12 cellular contexts compared by ENCODE assay signal in genomic region chr10:72226418-72227027, GRCh38. TPM values are rescaled to one million over a fixed set of nuclear protein-coding genes. Genes with fewer than 3 reads are reported as not detected.
DNase-seq lines count a peak whose midpoint lies in the region; ATAC-seq and TF ChIP-seq lines count a peak whose summit lies in the region.
"Had no signal": no experiment of that assay in that cellular context is flagged by ENCODE, and none has a peak within 500 bp of the region (broad histone marks: within the 10 kb centered on the region; RNA-seq: fewer than 3 reads in every experiment).

No MANE protein-coding gene starts in this region.

- ATAC-seq in WTC11 (no peak), upper lobe of left lung (ENCODE audit: low FRiP score in 2 of 2) (no peak)

- peak overlapping the region; percentile 36 for H3K4me3 Mint-ChIP-seq in activated naive CD4-positive, alpha-beta T cell treated with anti-CD3 and anti-CD28 coated beads, Interleukin-2, amount 50 U/mL, for 24 hours
- no peak overlapping the region for H3K4me3 Mint-ChIP-seq in WTC11

- H3K4me3 ChIP-seq in upper lobe of left lung = no peak overlapping the region
- H3K4me3 ChIP-seq: testis had no signal

- TF ChIP-seq POLR2A in upper lobe of left lung (IDR thresholded peaks at IDR 0.05) = no peak

- no peaks in the 10 kb centered on the region for H3K27me3 ChIP-seq in upper lobe of left lung
- H3K27me3 ChIP-seq: testis had no signal

- H3K4me1 ChIP-seq in upper lobe of left lung = peaks cover 29 to 43% (median 33%) of the 10 kb centered on the region in 4 donors

- TF ChIP-seq CTCF in WTC11 (IDR thresholded peaks at IDR 0.05) (no peak), upper lobe of left lung (IDR thresholded peaks at IDR 0.05) (no peak)

- H3K27me3 Mint-ChIP-seq in activated naive CD4-positive, alpha-beta T cell treated with anti-CD3 and anti-CD28 coated beads, Interleukin-2, amount 50 U/mL, for 24 hours = no peaks in the 10 kb centered on the region
- H3K27me3 Mint-ChIP-seq in WTC11 (ENCODE audit: low read depth) = no peaks in the 10 kb centered on the region

- H3K36me3 Mint-ChIP-seq in activated naive CD4-positive, alpha-beta T cell treated with anti-CD3 and anti-CD28 coated beads, Interleukin-2, amount 50 U/mL, for 24 hours = peaks cover 8% of the 10 kb centered on the region
- H3K36me3 Mint-ChIP-seq in WTC11 = peaks cover 19% of the 10 kb centered on the region

- no peak for DNase-seq in activated naive CD4-positive, alpha-beta T cell treated with Interleukin-2 at 50 U/mL for 16 hours
- DNase-seq in WTC11 (ENCODE audit: low spot score) (no peak), mesenteric fat pad (ENCODE audit: low spot score) (peak; percentile 30), upper lobe of left lung (no peak), SKM-1 (lab: John Stamatoyannopoulos, UW; ENCODE audit: unreplicated experiment) (no peak), COLO829 (ENCODE audit: low spot score) (no peak), NCI-H69 (lab: John Stamatoyannopoulos, UW) (no peak)
- DNase-seq: foreskin fibroblast, NCI-H1436 treated with DMSO at 0.1 percent for 48 hours, NCI-H446, testis had no signal

- TF ChIP-seq EP300 in upper lobe of left lung (IDR thresholded peaks at IDR 0.05) = no peak

- H3K9me3 ChIP-seq in upper lobe of left lung = no peaks in the 10 kb centered on the region
- H3K9me3 ChIP-seq: testis had no signal

- peaks cover 55% of the 10 kb centered on the region for H3K4me1 Mint-ChIP-seq in activated naive CD4-positive, alpha-beta T cell treated with anti-CD3 and anti-CD28 coated beads, Interleukin-2, amount 50 U/mL, for 24 hours
- peaks cover 15% of the 10 kb centered on the region for H3K4me1 Mint-ChIP-seq in WTC11

- H3K36me3 ChIP-seq in upper lobe of left lung = peaks cover 8 to 44% (median 14%) of the 10 kb centered on the region in 4 donors

- CTCF ChIA-PET in WTC11 (lab: Charles Lee) = interaction anchor here (0.7 to 1.1 kb wide), 3 partner anchors 28 to 47 kb away, joined by 3 read pairs; partner anchors contain the start of gene DDIT4

- peak overlapping the region; percentile 20 to 82 (median 42) for H3K27ac ChIP-seq in upper lobe of left lung

- no peaks in the 10 kb centered on the region for H3K9me3 Mint-ChIP-seq in activated naive CD4-positive, alpha-beta T cell treated with anti-CD3 and anti-CD28 coated beads, Interleukin-2, amount 50 U/mL, for 24 hours
- H3K9me3 Mint-ChIP-seq in WTC11 = no peaks in the 10 kb centered on the region

- POLR2A ChIA-PET in WTC11 (lab: Charles Lee) = interaction anchor here (0.6 to 1.0 kb wide), 4 partner anchors 12 to 104 kb away, joined by 3 read pairs; partner anchors contain the start of gene DDIT4

- H3K27ac Mint-ChIP-seq in activated naive CD4-positive, alpha-beta T cell treated with anti-CD3 and anti-CD28 coated beads, Interleukin-2, amount 50 U/mL, for 24 hours = peak overlapping the region; percentile 85
- H3K27ac Mint-ChIP-seq in WTC11 = peak overlapping the region; percentile 5; the same call in 1 of the 2 replicates

- WGBS in upper lobe of left lung, 2 donors = 77 to 84% methylated on average over 6 of the region's 6 CpGs

TF ChIP-seq in WTC11, 78 proteins besides CTCF, POLR2A, EP300 and RAD21:
- TF ChIP-seq ATF6 (CRISPR knock-in tag; IDR thresholded peaks at IDR 0.05) = no peak
- TF ChIP-seq ZNF416 (CRISPR knock-in tag; IDR thresholded peaks at IDR 0.05) = no peak
- TF ChIP-seq RELA (CRISPR knock-in tag; IDR thresholded peaks at IDR 0.05; ENCODE audit: borderline replicate concordance) = no peak
- no peak for TF ChIP-seq GRHL2 (CRISPR knock-in tag; IDR thresholded peaks at IDR 0.05; ENCODE audit: insufficient replicate concordance, severe bottlenecking)
- TF ChIP-seq OVOL2 (CRISPR knock-in tag; IDR thresholded peaks at IDR 0.05; ENCODE audit: borderline replicate concordance) = no peak
- no peak for TF ChIP-seq ZNF232 (CRISPR knock-in tag; IDR thresholded peaks at IDR 0.05)
- no peak for TF ChIP-seq ZNF138 (CRISPR knock-in tag; conservative IDR thresholded peaks at IDR 0.05)
- TF ChIP-seq NFATC4 (CRISPR knock-in tag; IDR thresholded peaks at IDR 0.05) = no peak

RNA-seq across cellular contexts. Expression of gene ASCC1, which starts 10.4 kb away (rescaled TPM):
- 30.4 to 38.7 TPM (median 32.5 TPM) in 3 replicates for total RNA-seq in WTC11 (2021)
- total RNA-seq in mesenteric fat pad = 29.2 TPM
- 10 to 100 TPM; 20.4 to 40.7 (median 24.4) TPM for total RNA-seq in upper lobe of left lung

RNA-seq across cellular contexts. Expression of gene ANAPC16, which starts 10.7 kb away (rescaled TPM):
- total RNA-seq in WTC11 (2021) = 52.3 to 72.4 TPM (median 72.3 TPM) in 3 replicates
- 80.9 TPM for total RNA-seq in mesenteric fat pad
- total RNA-seq in upper lobe of left lung = 100 to 1,000 TPM in 1 of 6 donors, 10 to 100 TPM in 5; 34.6 to 110 (median 92.6) TPM

RNA-seq across cellular contexts. Expression of gene DDIT4, which starts 47.2 kb away (rescaled TPM):
- 118 to 158 TPM (median 153 TPM) in 3 replicates for total RNA-seq in WTC11 (2021)
- total RNA-seq in mesenteric fat pad = 236 TPM
- total RNA-seq in upper lobe of left lung = 100 to 1,000 TPM in 5 of 6 donors, 10 to 100 TPM in 1; 81.0 to 218 (median 151) TPM
